ENCODE assay signal across 1 cellular context in the genomic region with DNA sequence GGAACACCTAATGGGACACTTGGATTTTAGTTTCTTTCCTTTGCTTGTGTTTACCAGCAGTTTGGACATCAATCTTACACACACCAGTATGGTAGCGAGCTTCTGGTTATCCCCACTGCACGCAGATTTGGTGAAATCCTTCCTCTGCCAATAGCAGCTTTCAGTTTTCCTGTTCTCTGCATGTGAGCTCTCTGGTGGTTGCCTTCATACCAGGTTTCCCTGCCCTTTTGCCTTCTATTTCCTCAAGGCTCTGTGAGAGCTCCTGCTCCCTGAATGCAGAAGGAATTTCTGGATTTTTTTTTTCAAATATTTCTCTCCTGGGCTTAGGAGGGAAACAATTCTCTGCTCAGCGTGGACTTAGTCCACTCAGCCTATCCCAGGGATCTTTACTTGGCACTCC.
TF ChIP-seq lines count a peak whose summit lies in the region.

No MANE protein-coding gene starts in this region.

TF ChIP-seq in K562, 482 proteins besides CTCF, POLR2A, EP300 and RAD21 (continued from another document):
- TF ChIP-seq, protein P1, sequence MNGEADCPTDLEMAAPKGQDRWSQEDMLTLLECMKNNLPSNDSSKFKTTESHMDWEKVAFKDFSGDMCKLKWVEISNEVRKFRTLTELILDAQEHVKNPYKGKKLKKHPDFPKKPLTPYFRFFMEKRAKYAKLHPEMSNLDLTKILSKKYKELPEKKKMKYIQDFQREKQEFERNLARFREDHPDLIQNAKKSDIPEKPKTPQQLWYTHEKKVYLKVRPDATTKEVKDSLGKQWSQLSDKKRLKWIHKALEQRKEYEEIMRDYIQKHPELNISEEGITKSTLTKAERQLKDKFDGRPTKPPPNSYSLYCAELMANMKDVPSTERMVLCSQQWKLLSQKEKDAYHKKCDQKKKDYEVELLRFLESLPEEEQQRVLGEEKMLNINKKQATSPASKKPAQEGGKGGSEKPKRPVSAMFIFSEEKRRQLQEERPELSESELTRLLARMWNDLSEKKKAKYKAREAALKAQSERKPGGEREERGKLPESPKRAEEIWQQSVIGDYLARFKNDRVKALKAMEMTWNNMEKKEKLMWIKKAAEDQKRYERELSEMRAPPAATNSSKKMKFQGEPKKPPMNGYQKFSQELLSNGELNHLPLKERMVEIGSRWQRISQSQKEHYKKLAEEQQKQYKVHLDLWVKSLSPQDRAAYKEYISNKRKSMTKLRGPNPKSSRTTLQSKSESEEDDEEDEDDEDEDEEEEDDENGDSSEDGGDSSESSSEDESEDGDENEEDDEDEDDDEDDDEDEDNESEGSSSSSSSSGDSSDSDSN (IDR thresholded peaks at IDR 0.05; ENCODE audit: borderline replicate concordance in 1 of 2, low read depth in 2 of 2, low read length in 2 of 2), result no peak
- TF ChIP-seq NCOR1 (IDR thresholded peaks at IDR 0.05) (no peak), CSDE1 (IDR thresholded peaks at IDR 0.05) (no peak), MECOM (CRISPR knock-in tag; IDR thresholded peaks at IDR 0.05) (no peak)
- TF ChIP-seq, protein P2, sequence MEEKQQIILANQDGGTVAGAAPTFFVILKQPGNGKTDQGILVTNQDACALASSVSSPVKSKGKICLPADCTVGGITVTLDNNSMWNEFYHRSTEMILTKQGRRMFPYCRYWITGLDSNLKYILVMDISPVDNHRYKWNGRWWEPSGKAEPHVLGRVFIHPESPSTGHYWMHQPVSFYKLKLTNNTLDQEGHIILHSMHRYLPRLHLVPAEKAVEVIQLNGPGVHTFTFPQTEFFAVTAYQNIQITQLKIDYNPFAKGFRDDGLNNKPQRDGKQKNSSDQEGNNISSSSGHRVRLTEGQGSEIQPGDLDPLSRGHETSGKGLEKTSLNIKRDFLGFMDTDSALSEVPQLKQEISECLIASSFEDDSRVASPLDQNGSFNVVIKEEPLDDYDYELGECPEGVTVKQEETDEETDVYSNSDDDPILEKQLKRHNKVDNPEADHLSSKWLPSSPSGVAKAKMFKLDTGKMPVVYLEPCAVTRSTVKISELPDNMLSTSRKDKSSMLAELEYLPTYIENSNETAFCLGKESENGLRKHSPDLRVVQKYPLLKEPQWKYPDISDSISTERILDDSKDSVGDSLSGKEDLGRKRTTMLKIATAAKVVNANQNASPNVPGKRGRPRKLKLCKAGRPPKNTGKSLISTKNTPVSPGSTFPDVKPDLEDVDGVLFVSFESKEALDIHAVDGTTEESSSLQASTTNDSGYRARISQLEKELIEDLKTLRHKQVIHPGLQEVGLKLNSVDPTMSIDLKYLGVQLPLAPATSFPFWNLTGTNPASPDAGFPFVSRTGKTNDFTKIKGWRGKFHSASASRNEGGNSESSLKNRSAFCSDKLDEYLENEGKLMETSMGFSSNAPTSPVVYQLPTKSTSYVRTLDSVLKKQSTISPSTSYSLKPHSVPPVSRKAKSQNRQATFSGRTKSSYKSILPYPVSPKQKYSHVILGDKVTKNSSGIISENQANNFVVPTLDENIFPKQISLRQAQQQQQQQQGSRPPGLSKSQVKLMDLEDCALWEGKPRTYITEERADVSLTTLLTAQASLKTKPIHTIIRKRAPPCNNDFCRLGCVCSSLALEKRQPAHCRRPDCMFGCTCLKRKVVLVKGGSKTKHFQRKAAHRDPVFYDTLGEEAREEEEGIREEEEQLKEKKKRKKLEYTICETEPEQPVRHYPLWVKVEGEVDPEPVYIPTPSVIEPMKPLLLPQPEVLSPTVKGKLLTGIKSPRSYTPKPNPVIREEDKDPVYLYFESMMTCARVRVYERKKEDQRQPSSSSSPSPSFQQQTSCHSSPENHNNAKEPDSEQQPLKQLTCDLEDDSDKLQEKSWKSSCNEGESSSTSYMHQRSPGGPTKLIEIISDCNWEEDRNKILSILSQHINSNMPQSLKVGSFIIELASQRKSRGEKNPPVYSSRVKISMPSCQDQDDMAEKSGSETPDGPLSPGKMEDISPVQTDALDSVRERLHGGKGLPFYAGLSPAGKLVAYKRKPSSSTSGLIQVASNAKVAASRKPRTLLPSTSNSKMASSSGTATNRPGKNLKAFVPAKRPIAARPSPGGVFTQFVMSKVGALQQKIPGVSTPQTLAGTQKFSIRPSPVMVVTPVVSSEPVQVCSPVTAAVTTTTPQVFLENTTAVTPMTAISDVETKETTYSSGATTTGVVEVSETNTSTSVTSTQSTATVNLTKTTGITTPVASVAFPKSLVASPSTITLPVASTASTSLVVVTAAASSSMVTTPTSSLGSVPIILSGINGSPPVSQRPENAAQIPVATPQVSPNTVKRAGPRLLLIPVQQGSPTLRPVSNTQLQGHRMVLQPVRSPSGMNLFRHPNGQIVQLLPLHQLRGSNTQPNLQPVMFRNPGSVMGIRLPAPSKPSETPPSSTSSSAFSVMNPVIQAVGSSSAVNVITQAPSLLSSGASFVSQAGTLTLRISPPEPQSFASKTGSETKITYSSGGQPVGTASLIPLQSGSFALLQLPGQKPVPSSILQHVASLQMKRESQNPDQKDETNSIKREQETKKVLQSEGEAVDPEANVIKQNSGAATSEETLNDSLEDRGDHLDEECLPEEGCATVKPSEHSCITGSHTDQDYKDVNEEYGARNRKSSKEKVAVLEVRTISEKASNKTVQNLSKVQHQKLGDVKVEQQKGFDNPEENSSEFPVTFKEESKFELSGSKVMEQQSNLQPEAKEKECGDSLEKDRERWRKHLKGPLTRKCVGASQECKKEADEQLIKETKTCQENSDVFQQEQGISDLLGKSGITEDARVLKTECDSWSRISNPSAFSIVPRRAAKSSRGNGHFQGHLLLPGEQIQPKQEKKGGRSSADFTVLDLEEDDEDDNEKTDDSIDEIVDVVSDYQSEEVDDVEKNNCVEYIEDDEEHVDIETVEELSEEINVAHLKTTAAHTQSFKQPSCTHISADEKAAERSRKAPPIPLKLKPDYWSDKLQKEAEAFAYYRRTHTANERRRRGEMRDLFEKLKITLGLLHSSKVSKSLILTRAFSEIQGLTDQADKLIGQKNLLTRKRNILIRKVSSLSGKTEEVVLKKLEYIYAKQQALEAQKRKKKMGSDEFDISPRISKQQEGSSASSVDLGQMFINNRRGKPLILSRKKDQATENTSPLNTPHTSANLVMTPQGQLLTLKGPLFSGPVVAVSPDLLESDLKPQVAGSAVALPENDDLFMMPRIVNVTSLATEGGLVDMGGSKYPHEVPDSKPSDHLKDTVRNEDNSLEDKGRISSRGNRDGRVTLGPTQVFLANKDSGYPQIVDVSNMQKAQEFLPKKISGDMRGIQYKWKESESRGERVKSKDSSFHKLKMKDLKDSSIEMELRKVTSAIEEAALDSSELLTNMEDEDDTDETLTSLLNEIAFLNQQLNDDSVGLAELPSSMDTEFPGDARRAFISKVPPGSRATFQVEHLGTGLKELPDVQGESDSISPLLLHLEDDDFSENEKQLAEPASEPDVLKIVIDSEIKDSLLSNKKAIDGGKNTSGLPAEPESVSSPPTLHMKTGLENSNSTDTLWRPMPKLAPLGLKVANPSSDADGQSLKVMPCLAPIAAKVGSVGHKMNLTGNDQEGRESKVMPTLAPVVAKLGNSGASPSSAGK (IDR thresholded peaks at IDR 0.05), result no peak
